ENCODE assay signal across 9 cellular contexts in genomic region chr6:43972179-43972914, GRCh38.
DNase-seq lines count a peak whose midpoint lies in the region; ATAC-seq and TF ChIP-seq lines count a peak whose summit lies in the region.
"Had no signal": no experiment of that assay in that cellular context is flagged by ENCODE, and none has a peak within 500 bp of the region (broad histone marks: within the 10 kb centered on the region; RNA-seq: fewer than 3 reads in every experiment).

No MANE protein-coding gene starts in this region.

- TF ChIP-seq CTCF in IMR-90 (conservative IDR thresholded peaks at IDR 0.05; ENCODE audit: low read depth, low read length) (no peak), mammary epithelial cell (conservative IDR thresholded peaks at IDR 0.05 in 1 of 2, IDR thresholded peaks at IDR 0.05 in 1 of 2; ENCODE audit: extremely low read depth in 1 of 2, insufficient read depth in 1 of 2, low read depth in 1 of 2, low read length in 2 of 2) (peak in 1 of 2 donors; percentile 22)

- peak overlapping the region; percentile 79 for H4K91ac ChIP-seq in IMR-90 (ENCODE audit: insufficient read depth, low read depth, low read length)

- H2AFZ ChIP-seq in IMR-90 (replicated peaks; ENCODE audit: low read length, poor library complexity), result peak overlapping the region; percentile 83
- H2AFZ ChIP-seq in mammary epithelial cell (ENCODE audit: low read depth, low read length), result peak overlapping the region; percentile 67

- peak overlapping the region; percentile 43 for H3K56ac ChIP-seq in IMR-90 (ENCODE audit: extremely low read depth, insufficient read depth, low read length)

- peaks cover 20% of the 10 kb centered on the region for H3K4me1 ChIP-seq in IMR-90 (ENCODE audit: control insufficient read depth, insufficient read depth, low read length)
- peaks cover 24% of the 10 kb centered on the region for H3K4me1 ChIP-seq in mammary epithelial cell (ENCODE audit: insufficient read depth, low read length)

- CTCF ChIA-PET in IMR-90 (lab: Yijun Ruan, JAX) (no interaction called here), mammary epithelial cell (lab: Charles Lee; ENCODE audit: low non-redundant PET) (interaction anchor here (0.7 kb wide), 1 partner anchor 53 kb away, joined by 4 read pairs; no protein-coding TSS in a partner anchor)

- peak overlapping the region; percentile 74 for H2AK9ac ChIP-seq in IMR-90 (replicated peaks; ENCODE audit: low read depth, low read length, poor library complexity)

- dilution Hi-C loops in IMR-90 (cut with HindIII; ENCODE audit: low sequenced_read_pairs, unreplicated experiment) (no loop called here), mammary epithelial cell (cut with HindIII; ENCODE audit: low sequenced_read_pairs) (no loop called here)

- peak overlapping the region; percentile 64 for H3K27ac ChIP-seq in IMR-90 (ENCODE audit: insufficient read depth, low read length)
- H3K27ac ChIP-seq in mammary epithelial cell (ENCODE audit: insufficient read depth, low read depth, low read length), result no peak overlapping the region
- H3K27ac ChIP-seq: KMS-11 had no signal

- no peak for TF ChIP-seq RAD21 in IMR-90 (IDR thresholded peaks at IDR 0.05; ENCODE audit: low read length)

- TF ChIP-seq POLR2A in IMR-90 (IDR thresholded peaks at IDR 0.05; ENCODE audit: low read depth, low read length), result no peak

- H3K23ac ChIP-seq in IMR-90 (ENCODE audit: low read depth, low read length), result peak overlapping the region; percentile 21; the same call in 1 of the 2 replicates

- no peaks in the 10 kb centered on the region for H3K79me1 ChIP-seq in IMR-90 (ENCODE audit: low read depth in 1 of 2, low read length in 2 of 2)

- H4K20me1 ChIP-seq in IMR-90 (ENCODE audit: insufficient read depth, low read length), result no peaks in the 10 kb centered on the region
- no peaks in the 10 kb centered on the region for H4K20me1 ChIP-seq in mammary epithelial cell (ENCODE audit: insufficient read depth, low read length)

- peak overlapping the region; percentile 78; the same call in 2 of the 3 replicates for H2BK15ac ChIP-seq in IMR-90 (ENCODE audit: low read depth, low read length)

- no peaks in the 10 kb centered on the region for H3K79me2 ChIP-seq in mammary epithelial cell (ENCODE audit: insufficient read depth, low read length)

- H4K8ac ChIP-seq in IMR-90 (ENCODE audit: low read depth in 2 of 2, low read length in 2 of 2), result peak overlapping the region; percentile 81 to 88; a peak in 3 of 4 replicates

- peak overlapping the region; percentile 63 for H2BK5ac ChIP-seq in IMR-90 (ENCODE audit: low read depth, low read length, poor library complexity, severe bottlenecking)

- H3K9me3 ChIP-seq in IMR-90 (ENCODE audit: control insufficient read depth, insufficient read depth, low read length) (peaks cover 4% of the 10 kb centered on the region; the same call in 1 of the 2 replicates), mammary epithelial cell (replicated peaks; ENCODE audit: insufficient read depth, low read length) (peaks cover 8% of the 10 kb centered on the region)

- peak; percentile 46 for ATAC-seq in IMR-90 (ENCODE audit: low read depth)
- ATAC-seq in left ventricle myocardium superior, result peak; percentile 70

- H3K4me2 ChIP-seq in IMR-90 (ENCODE audit: low read depth, low read length) (no peak overlapping the region; the same call in 1 of the 2 replicates), mammary epithelial cell (ENCODE audit: insufficient read depth, low read depth, low read length) (peak overlapping the region; percentile 33)
- H3K4me2 ChIP-seq: KMS-11 had no signal

- H3K4ac ChIP-seq in IMR-90 (ENCODE audit: low read depth, low read length), result peak overlapping the region; percentile 79

- peak overlapping the region; percentile 64 for H3K14ac ChIP-seq in IMR-90 (replicated peaks; ENCODE audit: low read depth, low read length)

- DNase-seq in IMR-90, result no peak
- peak; percentile 47 for DNase-seq in mammary epithelial cell
- no peak for DNase-seq in left ventricle myocardium superior
- peak; percentile 54 for DNase-seq in stromal cell of bone marrow (ENCODE audit: low read depth)
- no peak for DNase-seq in activated CD4-positive, CD25-positive, alpha-beta regulatory T cell treated with anti-CD3 and anti-CD28 coated beads, Interleukin-2, amount 50 U/mL, for 72 hours
- DNase-seq in NCI-H1436 treated with DMSO at 0.1 percent for 48 hours (lab: John Stamatoyannopoulos, UW), result no peak
- DNase-seq in SIG-M5 (lab: John Stamatoyannopoulos, UW), result no peak
- DNase-seq: NCI-H82 had no signal

- POLR2A ChIA-PET in IMR-90 (lab: Charles Lee; ENCODE audit: unreplicated experiment), result no interaction called here

- H3K9ac ChIP-seq in IMR-90 (ENCODE audit: low read depth, low read length) (peak overlapping the region; percentile 26), mammary epithelial cell (ENCODE audit: insufficient read depth, low read length) (no peak overlapping the region)
- H3K9ac ChIP-seq: KMS-11 had no signal

- H2AK5ac ChIP-seq in IMR-90 (ENCODE audit: low read depth, low read length), result peak overlapping the region; percentile 96

- BruUV-seq in IMR-90 (replicated peaks; lab: Mats Ljungman, UMichigan) (no TSS peak), mammary epithelial cell (replicated peaks; lab: Mats Ljungman, UMichigan) (no TSS peak)

- H3K36me3 ChIP-seq in IMR-90 (ENCODE audit: control insufficient read depth, insufficient read depth, low read length), result no peaks in the 10 kb centered on the region
- no peaks in the 10 kb centered on the region for H3K36me3 ChIP-seq in mammary epithelial cell (ENCODE audit: insufficient read depth, low read length)

- intact Hi-C loops in IMR-90 (cut with micrococcal nuclease), result loop anchor here (2.0 kb wide), 1 partner anchor 18 kb away; no protein-coding TSS in a partner anchor
- intact Hi-C loops in mammary epithelial cell (cut with micrococcal nuclease), result loop anchor here (5.0 kb wide), 1 partner anchor 90 kb away; no protein-coding TSS in a partner anchor
- intact Hi-C loops in left ventricle myocardium superior (cut with micrococcal nuclease), result no loop called here

- in situ Hi-C loops in IMR-90 (cut with MboI; ENCODE audit: low sequenced_read_pairs) (no loop called here), mammary epithelial cell (cut with MboI; ENCODE audit: low sequenced_read_pairs in 2 of 2) (no loop called here)

- peaks cover 11% of the 10 kb centered on the region; the same call in 1 of the 2 replicates for H3K9me1 ChIP-seq in IMR-90 (ENCODE audit: insufficient read depth, low read length)

- H3K27me3 ChIP-seq in IMR-90 (ENCODE audit: control insufficient read depth, insufficient read depth, low read length), result no peaks in the 10 kb centered on the region
- H3K27me3 ChIP-seq in mammary epithelial cell (ENCODE audit: insufficient read depth, low read length), result no peaks in the 10 kb centered on the region

- H2BK20ac ChIP-seq in IMR-90 (ENCODE audit: low read depth, low read length), result peak overlapping the region; percentile 68

- H3K4me3 ChIP-seq in IMR-90 (ENCODE audit: insufficient read depth, low read depth, low read length) (no peak overlapping the region), mammary epithelial cell (replicated peaks in 1 of 3; ENCODE audit: insufficient read depth in 1 of 3, low read depth in 2 of 3, low read length in 3 of 3) (no peak overlapping the region)

- WGBS in IMR-90 (ENCODE audit: extremely low coverage in 2 of 2, insufficient read length in 1 of 2), 2 experiments, result 100% methylated on average over 2 of the region's 6 CpGs; no CpG with 5 or more reads in 1 of the 2 experiments
- WGBS in mammary epithelial cell (ENCODE audit: low coverage, missing lambda C conversion rate), result 30% methylated on average over 6 of the region's 6 CpGs

- peak overlapping the region; percentile 24 for H3K18ac ChIP-seq in IMR-90 (ENCODE audit: low read depth, low read length)

- peak overlapping the region; percentile 84 for H2BK120ac ChIP-seq in IMR-90 (ENCODE audit: low read depth, low read length)

- peak overlapping the region; percentile 36 for H4K5ac ChIP-seq in IMR-90 (ENCODE audit: low read depth, low read length)

TF ChIP-seq in IMR-90, 13 proteins besides CTCF, POLR2A, EP300 and RAD21:
- no peak for TF ChIP-seq MAZ (IDR thresholded peaks at IDR 0.05; ENCODE audit: borderline replicate concordance, low read depth, low read length)
- no peak for TF ChIP-seq FOS (IDR thresholded peaks at IDR 0.05; ENCODE audit: low read depth, low read length)
- no peak for TF ChIP-seq BHLHE40 (IDR thresholded peaks at IDR 0.05; ENCODE audit: low read depth, low read length)
- TF ChIP-seq, protein P1, sequence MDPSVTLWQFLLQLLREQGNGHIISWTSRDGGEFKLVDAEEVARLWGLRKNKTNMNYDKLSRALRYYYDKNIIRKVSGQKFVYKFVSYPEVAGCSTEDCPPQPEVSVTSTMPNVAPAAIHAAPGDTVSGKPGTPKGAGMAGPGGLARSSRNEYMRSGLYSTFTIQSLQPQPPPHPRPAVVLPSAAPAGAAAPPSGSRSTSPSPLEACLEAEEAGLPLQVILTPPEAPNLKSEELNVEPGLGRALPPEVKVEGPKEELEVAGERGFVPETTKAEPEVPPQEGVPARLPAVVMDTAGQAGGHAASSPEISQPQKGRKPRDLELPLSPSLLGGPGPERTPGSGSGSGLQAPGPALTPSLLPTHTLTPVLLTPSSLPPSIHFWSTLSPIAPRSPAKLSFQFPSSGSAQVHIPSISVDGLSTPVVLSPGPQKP (IDR thresholded peaks at IDR 0.05; ENCODE audit: borderline replicate concordance, low read depth, low read length), result no peak
- TF ChIP-seq USF2 (IDR thresholded peaks at IDR 0.05; ENCODE audit: low read depth, low read length), result no peak
- TF ChIP-seq MXI1 (IDR thresholded peaks at IDR 0.05; ENCODE audit: borderline replicate concordance, low read depth, low read length), result no peak
- TF ChIP-seq CHD1 (IDR thresholded peaks at IDR 0.05; ENCODE audit: low read depth, low read length), result no peak
- no peak for TF ChIP-seq RFX5 (IDR thresholded peaks at IDR 0.05; ENCODE audit: low read depth, low read length)

Comparison
In these comparisons a context has a peak if more than half of its experiments do, and no peak if none do; other contexts are left out.
1. DNase-seq: peak in mammary epithelial cell (single experiment) and stromal cell of bone marrow (single experiment); none in IMR-90 (single experiment), left ventricle myocardium superior (single experiment), activated CD4-positive, CD25-positive, alpha-beta regulatory T cell treated with anti-CD3 and anti-CD28 coated beads, Interleukin-2, amount 50 U/mL, for 72 hours (single experiment), NCI-H1436 treated with DMSO at 0.1 percent for 48 hours (single experiment) and SIG-M5 (single experiment).